Comparison of ENCODE assay signal across 28 cellular contexts in the genomic region with DNA sequence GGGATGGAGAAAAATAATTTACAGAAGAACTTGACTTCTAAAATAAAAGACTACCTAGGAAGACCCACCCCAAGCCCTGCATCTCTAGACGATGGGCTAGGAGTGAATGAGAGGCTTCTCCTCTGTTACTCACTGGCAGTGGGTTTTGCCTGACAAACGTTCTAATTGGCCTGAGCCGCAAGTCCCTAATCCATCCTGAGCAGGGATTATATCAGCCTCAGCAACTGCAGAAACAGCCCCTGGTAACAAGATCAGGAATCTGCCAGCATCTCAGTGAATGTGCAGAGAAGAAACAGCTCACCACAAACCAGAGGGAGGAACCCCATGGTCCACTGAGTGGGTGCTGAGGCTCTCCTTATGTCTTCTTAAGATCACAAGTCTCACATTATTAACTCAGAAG.
"Had no signal": no experiment of that assay in that cellular context is flagged by ENCODE, and none has a peak within 500 bp of the region (broad histone marks: within the 10 kb centered on the region; RNA-seq: fewer than 3 reads in every experiment).

No MANE protein-coding gene starts in this region.

- H3K4me1 ChIP-seq: left ventricle myocardium inferior, pancreas, prostate gland, right atrium auricular region, right lobe of liver, tibial nerve, uterus had no signal

- DNase-seq: hypothalamus; immature natural killer cell; kidney; left colon; left ventricle myocardium inferior; mesendoderm; naive B cell; nucleus accumbens; pancreas; posterior cingulate gyrus; right lobe of liver; stimulated activated CD4-positive, alpha-beta T cell treated with anti-CD3 and anti-CD28 coated beads, Interleukin-1b, Interleukin-23, amount 100 ng/mL, for 48 hours; stimulated activated CD4-positive, alpha-beta T cell treated with anti-CD3 and anti-CD28 coated beads, Interleukin-2, amount 100 ng/mL, for 48 hours; stimulated activated CD4-positive, alpha-beta T cell treated with anti-CD3 and anti-CD28 coated beads, Interleukin-4, amount 100 ng/mL, for 4 hours; stimulated activated CD8-positive, alpha-beta memory T cell treated with anti-CD3 and anti-CD28 coated beads, Interleukin-4, amount 100 ng/mL, for 48 hours; stimulated activated naive CD4-positive, alpha-beta T cell treated with Interleukin-2 at 50 U/mL for 16 hours; stimulated activated naive CD8-positive, alpha-beta T cell treated with anti-CD3 and anti-CD28 coated beads, Interleukin-15, amount 100 ng/mL, for 72 hours; substantia nigra; uterus had no signal

- H3K27me3 ChIP-seq: pancreas, right atrium auricular region, right lobe of liver, tibial nerve, uterus had no signal

- H3K4me3 Mint-ChIP-seq: immature natural killer cell; mesothelial cell of epicardium; naive B cell; natural killer cell treated with Interleukin-12 subunit alpha and Interleukin-12 subunit beta and Interleukin-15 and Interleukin-18, amount 100 ng/mL, for 72 hours; stimulated activated memory B cell treated with anti-CD40 and anti-IgM and Interleukin-4, amounts not matched to agents 10 μg/mL and 1 μg/mL and 100 μg/mL, for 72 hours; stimulated activated naive CD8-positive, alpha-beta T cell treated with anti-CD3 and anti-CD28 coated beads, Interleukin-15, amount 100 ng/mL, for 72 hours; type B pancreatic cell had no signal

- H3K4me2 ChIP-seq: smooth muscle cell had no signal

- H3K27me3 Mint-ChIP-seq: natural killer cell treated with Interleukin-12 subunit alpha and Interleukin-12 subunit beta and Interleukin-15 and Interleukin-18, amount 100 ng/mL, for 72 hours; stimulated activated memory B cell treated with anti-CD40 and anti-IgM and Interleukin-4, amounts not matched to agents 10 μg/mL and 1 μg/mL and 100 μg/mL, for 72 hours; stimulated activated naive CD8-positive, alpha-beta T cell treated with anti-CD3 and anti-CD28 coated beads, Interleukin-15, amount 100 ng/mL, for 72 hours had no signal

- H3K36me3 ChIP-seq: left ventricle myocardium inferior, pancreas, prostate gland, right atrium auricular region, right lobe of liver, tibial nerve, uterus had no signal

- H3K27ac ChIP-seq: left ventricle myocardium inferior, pancreas, prostate gland, right atrium auricular region, right lobe of liver, tibial nerve, uterus had no signal

- H3K9me3 ChIP-seq: pancreas, prostate gland, right atrium auricular region, right lobe of liver, tibial nerve, uterus had no signal

- H3K27ac Mint-ChIP-seq: immature natural killer cell; mesothelial cell of epicardium; naive B cell; natural killer cell treated with Interleukin-12 subunit alpha and Interleukin-12 subunit beta and Interleukin-15 and Interleukin-18, amount 100 ng/mL, for 72 hours; stimulated activated memory B cell treated with anti-CD40 and anti-IgM and Interleukin-4, amounts not matched to agents 10 μg/mL and 1 μg/mL and 100 μg/mL, for 72 hours; stimulated activated naive CD8-positive, alpha-beta T cell treated with anti-CD3 and anti-CD28 coated beads, Interleukin-15, amount 100 ng/mL, for 72 hours; type B pancreatic cell had no signal

- H3K36me3 Mint-ChIP-seq: mesothelial cell of epicardium; stimulated activated memory B cell treated with anti-CD40 and anti-IgM and Interleukin-4, amounts not matched to agents 10 μg/mL and 1 μg/mL and 100 μg/mL, for 72 hours; type B pancreatic cell had no signal

- H3K4me3 ChIP-seq: left ventricle myocardium inferior, lung, pancreas, prostate gland, right atrium auricular region, right lobe of liver, smooth muscle cell, tibial nerve, uterus had no signal

- H3K4me1 Mint-ChIP-seq: immature natural killer cell; mesothelial cell of epicardium; naive B cell; stimulated activated memory B cell treated with anti-CD40 and anti-IgM and Interleukin-4, amounts not matched to agents 10 μg/mL and 1 μg/mL and 100 μg/mL, for 72 hours; stimulated activated naive CD8-positive, alpha-beta T cell treated with anti-CD3 and anti-CD28 coated beads, Interleukin-15, amount 100 ng/mL, for 72 hours had no signal
